Comparison of ENCODE assay signal across 12 cellular contexts in the genomic region with DNA sequence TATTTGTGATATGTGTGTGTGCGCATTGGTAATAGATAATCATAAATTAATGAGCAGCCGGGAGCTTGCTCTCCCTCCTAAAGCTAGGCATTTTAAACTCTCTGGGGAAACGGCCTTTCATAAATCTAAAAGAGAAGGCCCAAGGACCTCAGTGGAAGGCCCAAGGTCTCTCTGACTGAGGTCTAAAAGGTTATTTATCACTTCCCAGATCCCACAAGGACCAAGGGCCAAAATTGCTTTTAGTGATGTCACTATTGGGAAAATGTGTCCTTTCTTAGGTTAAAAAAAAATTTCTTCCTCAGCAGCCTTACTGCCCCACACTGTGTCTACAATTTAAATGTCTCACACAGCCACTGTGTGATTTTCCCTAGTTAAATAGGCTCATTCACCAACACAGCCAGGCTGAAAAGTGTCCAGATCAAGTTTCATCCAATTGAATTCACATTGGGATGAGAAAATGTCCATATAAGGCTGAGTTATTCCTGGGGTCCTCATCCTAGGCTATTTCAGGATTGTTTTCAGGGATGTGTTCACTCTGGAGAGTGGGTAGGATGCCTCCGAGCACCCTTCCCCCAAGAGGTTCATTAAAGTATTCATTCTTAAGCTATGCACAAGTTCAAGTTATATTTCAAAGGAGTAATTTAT. TPM values are rescaled to one million over a fixed set of nuclear protein-coding genes. Genes with fewer than 3 reads are reported as not detected.
DNase-seq lines count a peak whose midpoint lies in the region; ATAC-seq and TF ChIP-seq lines count a peak whose summit lies in the region.
"Had no signal": no experiment of that assay in that cellular context is flagged by ENCODE, and none has a peak within 500 bp of the region (broad histone marks: within the 10 kb centered on the region; RNA-seq: fewer than 3 reads in every experiment).

No MANE protein-coding gene starts in this region.

- no peak overlapping the region for H3K56ac ChIP-seq in mesendoderm (ENCODE audit: low read length)

- H3K79me1 ChIP-seq in mesendoderm (ENCODE audit: low read length) = no peaks in the 10 kb centered on the region

- H2BK5ac ChIP-seq in mesendoderm (ENCODE audit: low read length) = no peak overlapping the region

- H3K23ac ChIP-seq in mesendoderm (ENCODE audit: low read length) = no peak overlapping the region

- no peak overlapping the region for H2BK15ac ChIP-seq in mesendoderm (replicated peaks; ENCODE audit: low read depth)

- H3K36me3 ChIP-seq in body of pancreas (replicated peaks in 1 of 2; ENCODE audit: insufficient read depth in 1 of 2, low read depth in 2 of 2) = peaks cover 0 to 2% of the 10 kb centered on the region in 2 donors
- no peaks in the 10 kb centered on the region for H3K36me3 ChIP-seq in mesendoderm (ENCODE audit: control insufficient read depth, insufficient read depth, low read length)

- TF ChIP-seq CTCF in body of pancreas (IDR thresholded peaks at IDR 0.05) = no peak
- TF ChIP-seq CTCF in mesothelial cell of epicardium (IDR thresholded peaks at IDR 0.05; ENCODE audit: unreplicated experiment) = no peak
- no peak for TF ChIP-seq CTCF in GM20000 (IDR thresholded peaks at IDR 0.05; ENCODE audit: extremely low read depth, missing control alignments)

- TF ChIP-seq POLR2A in body of pancreas (IDR thresholded peaks at IDR 0.05) = no peak

- H3K27ac ChIP-seq in body of pancreas (peak overlapping the region; percentile 59 to 93 (median 87)), temporal lobe (ENCODE audit: low read depth, low read length) (peak overlapping the region; percentile 50), mesendoderm (ENCODE audit: low read depth, low read length) (no peak overlapping the region)

- no peaks in the 10 kb centered on the region for H3K27me3 Mint-ChIP-seq in mesothelial cell of epicardium (ENCODE audit: low read depth)

- DNase-seq in NCI-H2081 (lab: John Stamatoyannopoulos, UW) (peak; percentile 5 to 37), NCI-H2081 treated with DMSO at 0.1 percent for 48 hours (lab: John Stamatoyannopoulos, UW) (no peak), body of pancreas (no peak), mesothelial cell of epicardium (ENCODE audit: low spot score in 2 of 2, unreplicated experiment in 2 of 2) (no peak), GM20000 (ENCODE audit: low spot score) (no peak), mesendoderm (no peak)

- no peak overlapping the region for H3K4ac ChIP-seq in mesendoderm (ENCODE audit: low read depth, low read length)

- peaks cover 2% of the 10 kb centered on the region for H3K36me3 Mint-ChIP-seq in mesothelial cell of epicardium

- no peak overlapping the region for H3K9ac ChIP-seq in mesendoderm (ENCODE audit: low read length)

- 66 to 75% methylated on average over 4 of the region's 4 CpGs for WGBS in body of pancreas, 2 donors
- no CpG with 5 or more reads among the region's 4 CpGs for WGBS in mesendoderm (ENCODE audit: extremely low coverage, insufficient coverage, low lambda C conversion rate)

- H3K4me1 ChIP-seq in body of pancreas = peaks cover 50% of the 10 kb centered on the region
- H3K4me1 ChIP-seq in mesendoderm (ENCODE audit: control insufficient read depth, low read depth, low read length) = peaks cover 11% of the 10 kb centered on the region

- intact Hi-C loops in body of pancreas (cut with DNase I) = no loop called here

- no peak overlapping the region for H3K4me3 ChIP-seq in body of pancreas
- no peak overlapping the region for H3K4me3 ChIP-seq in mesendoderm (ENCODE audit: low read length)
- H3K4me3 ChIP-seq: A549, GM12878 had no signal

- H3K27me3 ChIP-seq in body of pancreas (no peaks in the 10 kb centered on the region), mesendoderm (ENCODE audit: insufficient read depth, low read length, poor library complexity) (no peaks in the 10 kb centered on the region)

- peak overlapping the region; percentile 96 for H3K27ac Mint-ChIP-seq in mesothelial cell of epicardium
- H3K27ac Mint-ChIP-seq: T-helper 2 cell treated with Interferon-gamma antibody and Interleukin-4, amounts not matched to agents 5 μg/mL and 100 μg/mL, for 36 hours had no signal

- H2AK5ac ChIP-seq in mesendoderm (ENCODE audit: low read length) = no peak overlapping the region

- no peaks in the 10 kb centered on the region for H3K9me3 Mint-ChIP-seq in mesothelial cell of epicardium
- H3K9me3 Mint-ChIP-seq: T-helper 2 cell treated with Interferon-gamma antibody and Interleukin-4, amounts not matched to agents 5 μg/mL and 100 μg/mL, for 36 hours had no signal

- no peak overlapping the region for H4K8ac ChIP-seq in mesendoderm (ENCODE audit: low read depth, low read length)

- no peaks in the 10 kb centered on the region for H3K79me2 ChIP-seq in mesendoderm (ENCODE audit: control insufficient read depth, insufficient read depth, low read length)

- no peak overlapping the region for H2BK120ac ChIP-seq in mesendoderm (ENCODE audit: low read depth, low read length)

- peaks cover 61% of the 10 kb centered on the region for H3K4me1 Mint-ChIP-seq in mesothelial cell of epicardium

- ATAC-seq in body of pancreas (no peak), HG02678 (IDR thresholded peaks at IDR 0.05; ENCODE audit: unreplicated experiment) (no peak)
- ATAC-seq: GM12878, HCT116 had no signal

- no peaks in the 10 kb centered on the region for H3K9me3 ChIP-seq in body of pancreas
- H3K9me3 ChIP-seq: A549 had no signal

- no peak overlapping the region for H3K4me2 ChIP-seq in mesendoderm (ENCODE audit: low read length)

- no peak overlapping the region for H3K18ac ChIP-seq in mesendoderm (ENCODE audit: low read length)

- H4K5ac ChIP-seq in mesendoderm (ENCODE audit: low read length) = no peak overlapping the region

- no peak overlapping the region for H3K4me3 Mint-ChIP-seq in mesothelial cell of epicardium
- H3K4me3 Mint-ChIP-seq: T-helper 2 cell treated with Interferon-gamma antibody and Interleukin-4, amounts not matched to agents 5 μg/mL and 100 μg/mL, for 36 hours had no signal

RNA-seq across cellular contexts. Expression of gene SLC44A3, which starts 46.1 kb away (rescaled TPM):
- 10 to 100 TPM; 17.8 to 32.9 TPM for total RNA-seq in body of pancreas
- 9.2 to 13.2 TPM (median 11.2 TPM) in 3 replicates for total RNA-seq in mesothelial cell of epicardium
- 1.7 TPM for total RNA-seq in temporal lobe
- 1.3 TPM for polyA plus RNA-seq in mesendoderm (2013, experiment 1 of 2)
- polyA plus RNA-seq in mesendoderm (2013, experiment 2 of 2) = 1.5 TPM
- total RNA-seq: GM12878 had no signal
- polyA plus RNA-seq: GM12878 had no signal

Comparison
In these comparisons a context has a peak if more than half of its experiments do, and no peak if none do; other contexts are left out.
1. DNase-seq: peak in NCI-H2081 (2 of 2); none in NCI-H2081 treated with DMSO at 0.1 percent for 48 hours (single experiment), body of pancreas (0 of 4), mesothelial cell of epicardium (0 of 2), GM20000 (single experiment) and mesendoderm (single experiment).